23 cellular contexts compared by ENCODE assay signal in the genomic region with DNA sequence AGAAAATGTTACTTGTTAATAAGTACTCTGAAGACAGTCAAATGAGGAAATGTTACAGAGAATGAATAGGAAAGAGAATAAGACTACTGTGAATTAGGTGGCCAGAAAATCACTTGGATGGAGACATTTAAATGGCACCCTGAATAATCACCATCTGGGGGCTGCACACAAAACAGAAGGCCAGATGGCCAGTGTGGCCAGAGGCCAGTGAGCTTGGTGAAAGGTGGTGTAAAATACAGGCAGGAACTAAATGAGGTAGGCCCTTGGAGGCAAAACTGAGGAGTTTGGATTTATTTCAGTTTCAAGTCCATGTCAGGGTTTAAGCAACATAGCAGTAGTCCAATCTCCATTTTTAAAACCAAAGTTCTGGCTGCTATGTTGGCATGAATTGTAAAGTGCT.
"Had no signal": no experiment of that assay in that cellular context is flagged by ENCODE, and none has a peak within 500 bp of the region (broad histone marks: within the 10 kb centered on the region; RNA-seq: fewer than 3 reads in every experiment).

No MANE protein-coding gene starts in this region.

- DNase-seq: dermis blood vessel endothelial cell; effector memory CD4-positive, alpha-beta T cell; foreskin keratinocyte; hypothalamus; immature natural killer cell; islet precursor cell; kidney glomerular epithelial cell; left ventricle myocardium superior; lower lobe of right lung; naive thymus-derived CD8-positive, alpha-beta T cell; nephron progenitor cell; occipital lobe; ovary; posterior cingulate gyrus; psoas muscle; right cardiac atrium; sigmoid colon; stimulated activated CD4-positive, alpha-beta T cell treated with anti-CD3 and anti-CD28 coated beads, Interleukin-2, amount 100 ng/mL, for 24 hours; stimulated activated CD4-positive, alpha-beta T cell treated with anti-CD3 and anti-CD28 coated beads, Interleukin-4, amount 100 ng/mL, for 24 hours; stimulated activated naive CD4-positive, alpha-beta T cell treated with Interleukin-2 at 50 U/mL for 16 hours; stomach; thyroid gland; trophoblast cell had no signal
